14 cellular contexts compared by ENCODE assay signal in genomic region chr3:194352631-194353290, GRCh38. TPM values are rescaled to one million over a fixed set of nuclear protein-coding genes. Genes with fewer than 3 reads are reported as not detected.
"Had no signal": no experiment of that assay in that cellular context is flagged by ENCODE, and none has a peak within 500 bp of the region (broad histone marks: within the 10 kb centered on the region; RNA-seq: fewer than 3 reads in every experiment).

No MANE protein-coding gene starts in this region.

- H3K4me3 ChIP-seq: gastrocnemius medialis, lung had no signal

- H3K27ac ChIP-seq: gastrocnemius medialis had no signal

- DNase-seq: activated CD4-positive, alpha-beta T cell treated with anti-CD3 and anti-CD28 coated beads for 1 hour; activated CD8-positive, alpha-beta memory T cell treated with anti-CD3 and anti-CD28 coated beads for 24 hours; activated gamma-delta T cell treated with Interleukin-2 at 50 U/mL for 16 hours; effector CD8-positive, alpha-beta T cell; gastrocnemius medialis; head of caudate nucleus; midbrain had no signal

- H3K36me3 ChIP-seq: gastrocnemius medialis had no signal

- FAIRE-seq: keratinocyte had no signal

RNA-seq across cellular contexts. Expression of gene CPN2, which starts 1.6 kb away (rescaled TPM):
- total RNA-seq: chondrocyte, esophagus mucosa, lung, neural crest cell, progenitor cell of endocrine pancreas, temporal lobe had no signal

RNA-seq across cellular contexts. Expression of gene LRRC15, which starts 16.8 kb away (rescaled TPM):
- total RNA-seq: neural crest cell, progenitor cell of endocrine pancreas, temporal lobe had no signal

RNA-seq across cellular contexts. Expression of gene GP5, which starts 46.3 kb away (rescaled TPM):
- total RNA-seq: chondrocyte, neural crest cell had no signal
